ENCODE assay signal across 1 cellular context in the genomic region with DNA sequence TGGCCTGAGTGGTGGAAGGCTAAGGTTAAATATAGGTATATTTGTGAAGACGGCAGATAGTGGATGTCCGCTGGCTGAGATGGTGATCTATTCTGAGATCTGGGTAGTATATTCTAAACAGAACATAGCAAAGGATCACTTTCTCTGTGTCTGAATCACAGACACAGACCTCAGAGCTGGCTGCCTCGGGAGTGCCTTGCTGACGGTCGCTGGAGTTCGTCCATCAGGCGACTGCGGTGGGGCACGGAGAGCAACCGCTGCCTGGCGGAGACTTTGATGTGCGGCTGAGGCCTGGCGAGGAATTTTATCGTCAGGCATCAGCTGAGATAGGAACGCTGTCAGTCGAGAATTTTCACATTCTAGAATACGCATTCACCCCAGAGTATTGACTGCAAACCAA.
TF ChIP-seq lines count a peak whose summit lies in the region.

No MANE protein-coding gene starts in this region.

TF ChIP-seq in WTC11, 78 proteins besides CTCF, POLR2A, EP300 and RAD21 (continued from another document):
- no peak for TF ChIP-seq HMGXB4 (CRISPR knock-in tag; IDR thresholded peaks at IDR 0.05)
- TF ChIP-seq, protein P1, sequence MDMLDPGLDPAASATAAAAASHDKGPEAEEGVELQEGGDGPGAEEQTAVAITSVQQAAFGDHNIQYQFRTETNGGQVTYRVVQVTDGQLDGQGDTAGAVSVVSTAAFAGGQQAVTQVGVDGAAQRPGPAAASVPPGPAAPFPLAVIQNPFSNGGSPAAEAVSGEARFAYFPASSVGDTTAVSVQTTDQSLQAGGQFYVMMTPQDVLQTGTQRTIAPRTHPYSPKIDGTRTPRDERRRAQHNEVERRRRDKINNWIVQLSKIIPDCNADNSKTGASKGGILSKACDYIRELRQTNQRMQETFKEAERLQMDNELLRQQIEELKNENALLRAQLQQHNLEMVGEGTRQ (CRISPR knock-in tag; IDR thresholded peaks at IDR 0.05) = no peak
- TF ChIP-seq, protein P2, sequence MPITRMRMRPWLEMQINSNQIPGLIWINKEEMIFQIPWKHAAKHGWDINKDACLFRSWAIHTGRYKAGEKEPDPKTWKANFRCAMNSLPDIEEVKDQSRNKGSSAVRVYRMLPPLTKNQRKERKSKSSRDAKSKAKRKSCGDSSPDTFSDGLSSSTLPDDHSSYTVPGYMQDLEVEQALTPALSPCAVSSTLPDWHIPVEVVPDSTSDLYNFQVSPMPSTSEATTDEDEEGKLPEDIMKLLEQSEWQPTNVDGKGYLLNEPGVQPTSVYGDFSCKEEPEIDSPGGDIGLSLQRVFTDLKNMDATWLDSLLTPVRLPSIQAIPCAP (CRISPR knock-in tag; IDR thresholded peaks at IDR 0.05) = no peak
